ENCODE assay signal across 1 cellular context in the genomic region with DNA sequence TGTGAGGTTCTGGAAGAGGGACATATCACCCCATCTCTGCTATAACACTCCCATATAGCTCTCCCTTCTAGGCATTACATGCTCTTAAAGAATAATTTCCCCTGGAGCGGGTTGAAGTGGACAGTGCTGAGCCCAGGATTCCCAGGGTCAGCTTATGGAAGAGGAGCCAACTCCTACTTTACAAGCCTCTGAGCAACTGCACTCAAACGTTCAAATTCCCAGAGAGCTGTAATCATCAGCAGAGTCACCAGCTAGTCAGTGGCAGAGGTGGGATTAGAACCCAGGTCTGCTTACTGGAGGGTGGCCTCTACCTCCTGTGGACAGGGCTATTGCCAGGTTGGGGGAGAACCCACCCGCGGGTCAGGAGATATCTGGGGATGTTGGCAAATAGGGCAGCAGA.
TF ChIP-seq lines count a peak whose summit lies in the region.

No MANE protein-coding gene starts in this region.

TF ChIP-seq in SK-N-SH, 30 proteins besides CTCF, POLR2A, EP300 and RAD21 (continued from another document):
- TF ChIP-seq, protein P1, sequence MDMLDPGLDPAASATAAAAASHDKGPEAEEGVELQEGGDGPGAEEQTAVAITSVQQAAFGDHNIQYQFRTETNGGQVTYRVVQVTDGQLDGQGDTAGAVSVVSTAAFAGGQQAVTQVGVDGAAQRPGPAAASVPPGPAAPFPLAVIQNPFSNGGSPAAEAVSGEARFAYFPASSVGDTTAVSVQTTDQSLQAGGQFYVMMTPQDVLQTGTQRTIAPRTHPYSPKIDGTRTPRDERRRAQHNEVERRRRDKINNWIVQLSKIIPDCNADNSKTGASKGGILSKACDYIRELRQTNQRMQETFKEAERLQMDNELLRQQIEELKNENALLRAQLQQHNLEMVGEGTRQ (IDR thresholded peaks at IDR 0.05; ENCODE audit: borderline replicate concordance, low read depth, low read length): no peak
- TF ChIP-seq MEF2A (IDR thresholded peaks at IDR 0.05; ENCODE audit: borderline replicate concordance, low read depth): no peak
- TF ChIP-seq NFIC (IDR thresholded peaks at IDR 0.05; ENCODE audit: borderline replicate concordance): no peak
- no peak for TF ChIP-seq YY1 (IDR thresholded peaks at IDR 0.05; ENCODE audit: low read depth)
- no peak for TF ChIP-seq CHD2 (IDR thresholded peaks at IDR 0.05; ENCODE audit: low read length, partially characterized antibody)
- no peak for TF ChIP-seq SIN3A (IDR thresholded peaks at IDR 0.05; ENCODE audit: borderline replicate concordance, low read depth, low read length)
- no peak for TF ChIP-seq PBX3 (IDR thresholded peaks at IDR 0.05)
- TF ChIP-seq MXI1 (IDR thresholded peaks at IDR 0.05; ENCODE audit: low read depth, low read length): no peak
- no peak for TF ChIP-seq TCF12 (IDR thresholded peaks at IDR 0.05)
- no peak for TF ChIP-seq SMC3 (IDR thresholded peaks at IDR 0.05; ENCODE audit: low read depth, low read length)
TF ChIP-seq in SK-N-SH: peak in this region for 0.
